ENCODE assay signal across 8 cellular contexts in the genomic region with DNA sequence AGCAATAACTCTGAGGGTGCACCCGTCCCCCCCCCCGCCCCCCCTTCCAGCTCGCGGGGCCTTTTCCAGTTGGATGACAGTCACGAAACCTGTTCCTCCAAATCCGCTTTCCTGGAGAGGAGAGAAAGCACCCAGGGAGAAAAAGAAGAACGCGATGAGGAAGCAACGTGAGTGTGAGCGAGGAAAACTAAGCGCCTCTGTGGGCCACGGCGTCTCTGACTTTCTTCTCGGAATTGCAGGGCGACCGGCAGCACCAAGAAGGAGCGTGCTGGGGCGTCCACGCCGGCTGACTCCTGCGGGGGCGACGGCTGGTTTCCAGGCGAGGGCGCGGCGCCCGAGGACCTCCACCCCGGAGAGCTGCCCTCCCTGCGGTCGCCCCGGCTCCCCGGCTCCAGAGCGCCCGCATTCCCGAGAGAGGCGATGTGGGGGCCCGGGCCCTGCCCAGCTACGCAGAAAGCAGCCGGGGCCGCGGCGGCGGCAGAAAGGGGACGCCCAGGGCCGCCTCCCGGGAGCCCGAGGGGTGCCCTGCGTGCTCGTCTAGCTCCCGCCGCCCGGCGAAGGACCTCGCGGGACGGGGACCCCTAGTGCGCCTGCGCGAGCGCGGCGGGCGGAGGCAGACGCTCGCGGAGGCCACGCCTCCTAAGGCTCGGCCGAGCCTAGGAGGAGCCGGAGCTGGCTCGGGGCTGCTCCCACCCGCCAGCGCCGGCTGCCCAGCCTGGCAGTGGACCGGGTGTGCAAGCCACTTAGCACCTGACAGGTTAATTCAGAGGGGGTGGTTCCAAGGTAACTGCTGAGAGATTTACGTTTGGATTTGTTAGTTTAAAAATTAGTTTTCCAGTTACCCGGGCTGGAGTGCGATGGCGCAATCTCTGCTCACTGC. TPM values are rescaled to one million over a fixed set of nuclear protein-coding genes. Genes with fewer than 3 reads are reported as not detected.
DNase-seq lines count a peak whose midpoint lies in the region; ATAC-seq, FAIRE-seq and TF ChIP-seq lines count a peak whose summit lies in the region.

No MANE protein-coding gene starts in this region.

- FAIRE-seq in GM12892 (lab: Jason Lieb, UNC), result peak; percentile 88

- H3K36me3 ChIP-seq in adipocyte (ENCODE audit: control insufficient read depth, insufficient read depth, low read length, severe bottlenecking) (no peaks in the 10 kb centered on the region), heart right ventricle (no peaks in the 10 kb centered on the region)

- H3K27me3 Mint-ChIP-seq in type B pancreatic cell, result peaks cover 84% of the 10 kb centered on the region

- WGBS in heart right ventricle, 2 donors, result 3% methylated on average over 78 to 80 of the region's 80 CpGs

- TF ChIP-seq POLR2A in GM12892 (IDR thresholded peaks at IDR 0.05; ENCODE audit: low read depth, low read length), result no peak

- H3K9ac ChIP-seq in adipocyte (ENCODE audit: low read length), result peak overlapping the region; percentile 90

- H3K4me1 ChIP-seq in adipocyte (ENCODE audit: control insufficient read depth, insufficient read depth, low read length), result peaks cover 29% of the 10 kb centered on the region
- peaks cover 4 to 34% (median 12%) of the 10 kb centered on the region in 9 donors for H3K4me1 ChIP-seq in heart right ventricle

- peak overlapping the region; percentile 81 for H3K4me3 Mint-ChIP-seq in type B pancreatic cell

- H3K27me3 ChIP-seq in adipocyte (replicated peaks; ENCODE audit: control insufficient read depth, insufficient read depth, low read length) (peaks cover 32% of the 10 kb centered on the region), heart right ventricle (peaks cover 0 to 85% (median 73%) of the 10 kb centered on the region in 7 donors)

- no peaks in the 10 kb centered on the region for H3K9me3 Mint-ChIP-seq in type B pancreatic cell

- H3K9me3 ChIP-seq in adipocyte (ENCODE audit: control insufficient read depth, low read length) (no peaks in the 10 kb centered on the region), heart right ventricle (no peaks in the 10 kb centered on the region)

- H3K36me3 Mint-ChIP-seq in type B pancreatic cell, result no peaks in the 10 kb centered on the region

- intact Hi-C loops in heart right ventricle (cut with DNase I) (no loop called here), posterior vena cava (cut with DNase I) (loop anchor here in 1 of 2 donors (10.0 kb wide), 1 partner anchor 212 kb away; a partner anchor contains a TSS)

- peak overlapping the region; percentile 85 for H3K4me3 ChIP-seq in adipocyte (ENCODE audit: low read length)
- H3K4me3 ChIP-seq in heart right ventricle, result peak overlapping the region; percentile 50 to 86 (median 69)

- H3K4me1 Mint-ChIP-seq in type B pancreatic cell (ENCODE audit: unreplicated experiment), result peaks cover 15% of the 10 kb centered on the region

- peak overlapping the region in 4 of 10 donors; percentile 26 to 82 (median 48) for H3K27ac ChIP-seq in heart right ventricle

- TF ChIP-seq CTCF in heart right ventricle (IDR thresholded peaks at IDR 0.05) (no peak), type B pancreatic cell (conservative IDR thresholded peaks at IDR 0.05) (no peak)

- H3K27ac Mint-ChIP-seq in type B pancreatic cell, result no peak overlapping the region

- ATAC-seq in HG02798 (IDR thresholded peaks at IDR 0.05; ENCODE audit: poor library complexity, unreplicated experiment) (peak; percentile 92), heart right ventricle (peak; percentile 92 to 97 (median 94))

- DNase-seq in GM12892 (ENCODE audit: insufficient read length) (peak; percentile 99), NCI-H1417 treated with DMSO at 0.1 percent for 48 hours (lab: John Stamatoyannopoulos, UW) (peak; percentile 83), T follicular helper cell (ENCODE audit: low read depth) (peak; percentile 79), adipocyte (ENCODE audit: low read depth) (peak; percentile 95), heart right ventricle (peak; percentile 63 to 85), posterior vena cava (ENCODE audit: low spot score) (peak; percentile 95), type B pancreatic cell (ENCODE audit: extremely low spot score, unreplicated experiment) (peak; percentile 85)

RNA-seq across cellular contexts. Expression of a gene that starts 15.3 kb away (rescaled TPM):
- polyA plus RNA-seq in GM12892 (2012; ENCODE audit: missing spikeins), result not detected
- total RNA-seq in heart right ventricle, result 10 to 100 TPM in 4 of 10 donors, 1 to 10 TPM in 3, under 1 TPM in 2, not detected in 1; 0.39 to 47.0 (median 6.8) TPM
- 10 to 100 TPM in 1 of 2 donors, 1 to 10 TPM in 1; 6.5 to 17.2 TPM for polyA plus RNA-seq in heart right ventricle
- total RNA-seq in posterior vena cava, result 1 to 10 TPM; 1.5 to 1.9 TPM
- not detected in 2 replicates for total RNA-seq in type B pancreatic cell (ENCODE audit: low replicate concordance)

RNA-seq across cellular contexts. Expression of a gene that starts 20.9 kb away (rescaled TPM):
- polyA plus RNA-seq in GM12892 (2012; ENCODE audit: missing spikeins), result 91.7 TPM
- 10 to 100 TPM in 1 of 10 donors, 1 to 10 TPM in 9; 5.8 to 10.6 (median 8.0) TPM for total RNA-seq in heart right ventricle
- 10 to 100 TPM in 1 of 2 donors, 1 to 10 TPM in 1; 9.4 to 18.8 TPM for polyA plus RNA-seq in heart right ventricle
- total RNA-seq in posterior vena cava, result 10 to 100 TPM; 10.9 to 12.4 TPM
- 33.6 and 64.2 TPM in 2 replicates for total RNA-seq in type B pancreatic cell (ENCODE audit: low replicate concordance)

RNA-seq across cellular contexts. Expression of a gene that starts 43.8 kb away (rescaled TPM):
- polyA plus RNA-seq in GM12892 (2012; ENCODE audit: missing spikeins), result 593 TPM
- total RNA-seq in heart right ventricle, result 100 to 1,000 TPM; 314 to 476 (median 439) TPM
- polyA plus RNA-seq in heart right ventricle, result 100 to 1,000 TPM; 231 to 401 TPM
- total RNA-seq in posterior vena cava, result 100 to 1,000 TPM; 263 to 283 TPM
- total RNA-seq in type B pancreatic cell (ENCODE audit: low replicate concordance), result 477 and 480 TPM in 2 replicates
